8 cellular contexts compared by ENCODE assay signal in genomic region chr14:92615451-92615850, GRCh38.
DNase-seq lines count a peak whose midpoint lies in the region; ATAC-seq and TF ChIP-seq lines count a peak whose summit lies in the region.

No MANE protein-coding gene starts in this region.

- peak overlapping the region; percentile 41 for H3K18ac ChIP-seq in neuronal stem cell (ENCODE audit: low read length)

- H2BK5ac ChIP-seq in neuronal stem cell (ENCODE audit: low read length) = peak overlapping the region; percentile 30

- TF ChIP-seq CTCF in GM13976 (IDR thresholded peaks at IDR 0.05; ENCODE audit: borderline replicate concordance, control extremely low read depth, extremely low read depth, insufficient read depth, missing control alignments) (no peak), progenitor cell of endocrine pancreas (IDR thresholded peaks at IDR 0.05; ENCODE audit: unreplicated experiment) (no peak)

- no peak overlapping the region for H3K4ac ChIP-seq in neuronal stem cell (ENCODE audit: low read length)

- ATAC-seq in HG02840 (IDR thresholded peaks at IDR 0.05; ENCODE audit: low FRiP score, unreplicated experiment) = peak; percentile 77

- DNase-seq in GM13976 (ENCODE audit: low spot score) (peak; percentile 55), neuronal stem cell (ENCODE audit: low spot score) (no peak), AML-193 (lab: John Stamatoyannopoulos, UW) (no peak), SIG-M5 (lab: John Stamatoyannopoulos, UW) (no peak), progenitor cell of endocrine pancreas (ENCODE audit: low spot score, unreplicated experiment) (no peak), MG63 (no peak)
- peak; percentile 53 for DNase-seq in activated CD4-positive, alpha-beta T cell treated with anti-CD3 and anti-CD28 coated beads, Interleukin-2, amount 50 U/mL, for 1 hour

- no peak overlapping the region for H2AFZ ChIP-seq in neuronal stem cell (ENCODE audit: low read length)

- no peak overlapping the region for H3K4me3 ChIP-seq in neuronal stem cell (ENCODE audit: low read length in 2 of 2)
- no peak overlapping the region for H3K4me3 ChIP-seq in MG63

- no peaks in the 10 kb centered on the region for H3K36me3 ChIP-seq in neuronal stem cell (replicated peaks in 1 of 2; ENCODE audit: control insufficient read depth in 2 of 2, insufficient read depth in 2 of 2, low read length in 2 of 2)
- no peaks in the 10 kb centered on the region for H3K36me3 ChIP-seq in MG63

- no peak overlapping the region for H3K4me2 ChIP-seq in neuronal stem cell (ENCODE audit: insufficient read depth, low read length, poor library complexity, severe bottlenecking)

- H4K8ac ChIP-seq in neuronal stem cell (ENCODE audit: low read depth, low read length) = no peak overlapping the region

- no peaks in the 10 kb centered on the region for H3K27me3 ChIP-seq in neuronal stem cell (ENCODE audit: control insufficient read depth in 3 of 3, insufficient read depth in 3 of 3, low read depth in 1 of 3, low read length in 3 of 3)
- no peaks in the 10 kb centered on the region for H3K27me3 ChIP-seq in MG63

- no peaks in the 10 kb centered on the region for H3K4me1 Mint-ChIP-seq in progenitor cell of endocrine pancreas (ENCODE audit: low read depth)

- H2BK120ac ChIP-seq in neuronal stem cell (ENCODE audit: low read depth, low read length) = no peak overlapping the region

- H3K27ac Mint-ChIP-seq in progenitor cell of endocrine pancreas = no peak overlapping the region

- no peaks in the 10 kb centered on the region for H3K4me1 ChIP-seq in neuronal stem cell (ENCODE audit: control insufficient read depth in 2 of 2, insufficient read depth in 1 of 2, low read depth in 1 of 2, low read length in 2 of 2)

- H3K4me3 Mint-ChIP-seq in progenitor cell of endocrine pancreas (ENCODE audit: low read depth) = no peak overlapping the region

- H3K36me3 Mint-ChIP-seq in progenitor cell of endocrine pancreas (ENCODE audit: insufficient read depth) = peaks cover 4% of the 10 kb centered on the region

- H3K27me3 Mint-ChIP-seq in progenitor cell of endocrine pancreas = no peaks in the 10 kb centered on the region

- no peaks in the 10 kb centered on the region for H3K9me3 Mint-ChIP-seq in progenitor cell of endocrine pancreas (ENCODE audit: low read depth)

- H2BK15ac ChIP-seq in neuronal stem cell (ENCODE audit: low read length) = peak overlapping the region; percentile 51

- H3K23ac ChIP-seq in neuronal stem cell (ENCODE audit: low read depth, low read length, poor library complexity) = no peak overlapping the region

- in situ Hi-C loops in GM13976 (cut with MboI; ENCODE audit: low sequenced_read_pairs, unreplicated experiment) = no loop called here

- H3K9me3 ChIP-seq in neuronal stem cell (replicated peaks in 1 of 2; ENCODE audit: control insufficient read depth in 2 of 2, insufficient read depth in 1 of 2, low read depth in 1 of 2, low read length in 2 of 2) (no peaks in the 10 kb centered on the region), MG63 (no peaks in the 10 kb centered on the region)

- no peak overlapping the region for H2BK12ac ChIP-seq in neuronal stem cell (ENCODE audit: low read length)

- H3K9ac ChIP-seq in neuronal stem cell (ENCODE audit: low read depth, low read length, poor library complexity) = no peak overlapping the region

- WGBS in neuronal stem cell (ENCODE audit: extremely low coverage in 2 of 2, insufficient read length in 2 of 2, insufficient replicate concordance in 1 of 2), 2 donors = no CpG with 5 or more reads among the region's 4 CpGs

- H3K79me1 ChIP-seq in neuronal stem cell (ENCODE audit: low read depth, low read length) = no peaks in the 10 kb centered on the region

- peak overlapping the region; percentile 56 for H2AK5ac ChIP-seq in neuronal stem cell (ENCODE audit: low read depth, low read length)

- H3K27ac ChIP-seq in neuronal stem cell (replicated peaks; ENCODE audit: low read length) = no peak overlapping the region

- H4K91ac ChIP-seq in neuronal stem cell (ENCODE audit: low read depth, low read length, poor library complexity) = no peak overlapping the region

- H3K14ac ChIP-seq in neuronal stem cell (ENCODE audit: low read length) = no peak overlapping the region

Comparison
In these comparisons a context has a peak if more than half of its experiments do, and no peak if none do; other contexts are left out.
1. DNase-seq: peak in GM13976 (single experiment) and activated CD4-positive, alpha-beta T cell treated with anti-CD3 and anti-CD28 coated beads, Interleukin-2, amount 50 U/mL, for 1 hour (single experiment); none in neuronal stem cell (single experiment), AML-193 (0 of 2), SIG-M5 (single experiment), progenitor cell of endocrine pancreas (single experiment) and MG63 (single experiment).